9 cellular contexts compared by ENCODE assay signal in genomic region chr7:131057524-131058065, GRCh38.
DNase-seq lines count a peak whose midpoint lies in the region; ATAC-seq, FAIRE-seq and TF ChIP-seq lines count a peak whose summit lies in the region.
"Had no signal": no experiment of that assay in that cellular context is flagged by ENCODE, and none has a peak within 500 bp of the region (broad histone marks: within the 10 kb centered on the region; RNA-seq: fewer than 3 reads in every experiment).

No MANE protein-coding gene starts in this region.

- no peaks in the 10 kb centered on the region for H4K20me1 ChIP-seq in GM12878 (ENCODE audit: control insufficient read depth, insufficient read depth)

- peak overlapping the region; percentile 76; the same call in 1 of the 2 replicates for H3K4me2 ChIP-seq in GM12878 (ENCODE audit: control insufficient read depth, insufficient read depth)

- TF ChIP-seq RAD21 in GM12878 (IDR thresholded peaks at IDR 0.05; ENCODE audit: insufficient read depth, low read depth, low read length), result no peak

- no peak overlapping the region for H3K4me3 ChIP-seq in GM12878

- H3K27ac ChIP-seq in GM12878 (ENCODE audit: control insufficient read depth, insufficient read depth), result no peak overlapping the region; the same call in 1 of the 2 replicates

- H3K79me2 ChIP-seq in GM12878 (ENCODE audit: control insufficient read depth, insufficient read depth, low read length), result peaks cover 3% of the 10 kb centered on the region

- FAIRE-seq in GM12878 (lab: Jason Lieb, UNC), result no peak

- WGBS in GM12878 (ENCODE audit: insufficient coverage, insufficient replicate concordance, low lambda C conversion rate, missing lambda C conversion rate), result 0% methylated on average over 2 of the region's 2 CpGs

- no peak overlapping the region for H2AFZ ChIP-seq in GM12878 (ENCODE audit: control insufficient read depth, low read depth, low read length)

- H3K27me3 ChIP-seq in GM12878 (replicated peaks in 1 of 2; ENCODE audit: control insufficient read depth in 2 of 2, insufficient read depth in 2 of 2, low read length in 1 of 2), result no peaks in the 10 kb centered on the region

- peaks cover 1 to 6% of the 10 kb centered on the region in 2 experiments; a peak in 2 of 4 replicates for H3K36me3 ChIP-seq in GM12878 (ENCODE audit: control insufficient read depth in 2 of 2, insufficient read depth in 2 of 2, low read length in 1 of 2)

- H3K9ac ChIP-seq in GM12878 (ENCODE audit: control insufficient read depth, insufficient read depth, low read length), result no peak overlapping the region

- POLR2A ChIA-PET in GM12878 (lab: Charles Lee), result interaction anchor here (0.7 to 1.2 kb wide), 4 partner anchors 11 to 144 kb away, joined by 3 to 8 read pairs (median 4); no protein-coding TSS in a partner anchor

- no peak for TF ChIP-seq POLR2A in GM12878 (IDR thresholded peaks at IDR 0.05; ENCODE audit: low read depth, low read length)

- intact Hi-C loops in GM12878 (cut with micrococcal nuclease; ENCODE audit: unreplicated experiment) (no loop called here), sciatic nerve (cut with DNase I) (no loop called here), posterior vena cava (cut with DNase I) (no loop called here)

- SMC1A ChIA-PET in GM12878 (lab: Charles Lee; ENCODE audit: uncharacterized antibody, unreplicated experiment), result interaction anchor here (0.6 to 2.8 kb wide), 7 partner anchors 18 to 366 kb away, joined by 3 to 12 read pairs (median 3); no protein-coding TSS in a partner anchor

- no peak for TF ChIP-seq CTCF in GM12878 (IDR thresholded peaks at IDR 0.05 in 2 of 3, conservative IDR thresholded peaks at IDR 0.05 in 1 of 3; ENCODE audit: control insufficient read depth in 2 of 3, extremely low read depth in 1 of 3, insufficient read depth in 1 of 3, low read depth in 3 of 3, low read length in 3 of 3)

- ATAC-seq in GM19395 (IDR thresholded peaks at IDR 0.05; ENCODE audit: unreplicated experiment), result peak; percentile 51
- ATAC-seq in HG03460 (IDR thresholded peaks at IDR 0.05; ENCODE audit: unreplicated experiment), result peak; percentile 45
- ATAC-seq in GM12878, result peak; percentile 81
- ATAC-seq in sciatic nerve, result peak; percentile 48

- 0 out of 2 replicates have a peak, but pooled peaks cover 6% of the 10 kb centered on the region for H3K4me1 ChIP-seq in GM12878 (ENCODE audit: control insufficient read depth, insufficient read depth, low read length)

- DNase-seq in GM12878 (ENCODE audit: low read depth, low spot score), result no peak
- no peak for DNase-seq in sciatic nerve (ENCODE audit: low spot score)
- DNase-seq in COLO668 (lab: John Stamatoyannopoulos, UW; ENCODE audit: unreplicated experiment), result no peak
- no peak for DNase-seq in NCI-H1092 (lab: John Stamatoyannopoulos, UW)
- DNase-seq in effector CD8-positive, alpha-beta T cell (lab: John Stamatoyannopoulos, UW), result no peak
- no peak for DNase-seq in posterior vena cava (ENCODE audit: low spot score)
- DNase-seq: NCI-H2081 had no signal

- no peaks in the 10 kb centered on the region; the same call in 2 of the 3 replicates for H3K9me3 ChIP-seq in GM12878 (replicated peaks; ENCODE audit: control insufficient read depth, insufficient read depth, low read length)

- in situ Hi-C loops in GM12878 (cut with MboI), result no loop called here

- no TSS peak for BruUV-seq in GM12878 (replicated peaks; lab: Mats Ljungman, UMichigan)

- CTCF ChIA-PET in GM12878 (lab: Yijun Ruan, JAX), result interaction anchor here (0.6 to 4.2 kb wide), 8 partner anchors 11 to 881 kb away, joined by 3 to 18 read pairs (median 4); no protein-coding TSS in a partner anchor

- RAD21 ChIA-PET in GM12878 (lab: Charles Lee; ENCODE audit: unreplicated experiment), result interaction anchor here (0.6 to 4.2 kb wide), 9 partner anchors 8 to 439 kb away, joined by 3 to 19 read pairs (median 3); no protein-coding TSS in a partner anchor

- TF ChIP-seq EP300 in GM12878 (IDR thresholded peaks at IDR 0.05; ENCODE audit: borderline replicate concordance in 1 of 2, control insufficient read depth in 1 of 2, low read depth in 2 of 2, low read length in 2 of 2), result no peak

TF ChIP-seq in GM12878, 131 proteins besides CTCF, POLR2A, EP300 and RAD21:
- no peak for TF ChIP-seq PBX3 (IDR thresholded peaks at IDR 0.05; ENCODE audit: insufficient replicate concordance, low read depth, low read length)
- TF ChIP-seq ZNF384 (IDR thresholded peaks at IDR 0.05; ENCODE audit: borderline replicate concordance, low read depth, low read length), result peak; percentile 48; the same call in 1 of the 2 replicates
